28 cellular contexts compared by ENCODE assay signal in genomic region chr10:132837905-132838304, GRCh38. TPM values are rescaled to one million over a fixed set of nuclear protein-coding genes. Genes with fewer than 3 reads are reported as not detected.
DNase-seq lines count a peak whose midpoint lies in the region; ATAC-seq and TF ChIP-seq lines count a peak whose summit lies in the region.
"Had no signal": no experiment of that assay in that cellular context is flagged by ENCODE, and none has a peak within 500 bp of the region (broad histone marks: within the 10 kb centered on the region; RNA-seq: fewer than 3 reads in every experiment).

No MANE protein-coding gene starts in this region.

- H2BK5ac ChIP-seq in neuronal stem cell (ENCODE audit: low read length) = no peak overlapping the region

- peak overlapping the region; percentile 86 for H4K8ac ChIP-seq in neuronal stem cell (ENCODE audit: low read depth, low read length)

- H2AFZ ChIP-seq in neuronal stem cell (ENCODE audit: low read length) = no peak overlapping the region

- H3K27ac ChIP-seq in right atrium auricular region (no peak overlapping the region), neuronal stem cell (replicated peaks; ENCODE audit: low read length) (no peak overlapping the region), upper lobe of right lung (no peak overlapping the region), psoas muscle (no peak overlapping the region)
- H3K27ac ChIP-seq: esophagus muscularis mucosa, heart right ventricle, prostate gland, thyroid gland had no signal

- H3K4me3 ChIP-seq in right atrium auricular region = no peak overlapping the region
- peak overlapping the region in 1 of 2 donors; percentile 58 for H3K4me3 ChIP-seq in neuronal stem cell (ENCODE audit: low read length in 2 of 2)
- no peak overlapping the region for H3K4me3 ChIP-seq in upper lobe of right lung
- no peak overlapping the region for H3K4me3 ChIP-seq in psoas muscle
- H3K4me3 ChIP-seq: esophagus muscularis mucosa, heart right ventricle, prostate gland, thyroid gland had no signal

- no peak overlapping the region for H2AK5ac ChIP-seq in neuronal stem cell (ENCODE audit: low read depth, low read length)

- peak overlapping the region; percentile 50 for H3K9ac ChIP-seq in neuronal stem cell (ENCODE audit: low read depth, low read length, poor library complexity)

- peak overlapping the region; percentile 2 for H3K14ac ChIP-seq in neuronal stem cell (ENCODE audit: low read length)

- H3K9me3 ChIP-seq in right atrium auricular region (peaks cover 0 to 18% of the 10 kb centered on the region in 2 donors), neuronal stem cell (replicated peaks in 1 of 2; ENCODE audit: control insufficient read depth in 2 of 2, insufficient read depth in 1 of 2, low read depth in 1 of 2, low read length in 2 of 2) (peaks cover 6 to 8% of the 10 kb centered on the region in 2 donors), upper lobe of right lung (peaks cover 5% of the 10 kb centered on the region), psoas muscle (peaks cover 11% of the 10 kb centered on the region)
- H3K9me3 ChIP-seq: prostate gland, thyroid gland had no signal

- H3K4me1 ChIP-seq in right atrium auricular region (no peaks in the 10 kb centered on the region), neuronal stem cell (ENCODE audit: control insufficient read depth in 2 of 2, insufficient read depth in 1 of 2, low read depth in 1 of 2, low read length in 2 of 2) (peaks cover 0 to 6% of the 10 kb centered on the region in 2 donors), upper lobe of right lung (no peaks in the 10 kb centered on the region), psoas muscle (no peaks in the 10 kb centered on the region)
- H3K4me1 ChIP-seq: prostate gland had no signal

- H3K36me3 Mint-ChIP-seq in chondrocyte (ENCODE audit: low read depth) = peaks cover 3% of the 10 kb centered on the region

- no peak overlapping the region for H3K27ac Mint-ChIP-seq in chondrocyte (ENCODE audit: unreplicated experiment)
- H3K27ac Mint-ChIP-seq: activated T-helper 17 cell treated with anti-CD3 and anti-CD28 coated beads, Interleukin-2, amount 50 U/mL, for 72 hours had no signal

- no peak overlapping the region for H3K4me2 ChIP-seq in neuronal stem cell (ENCODE audit: insufficient read depth, low read length, poor library complexity, severe bottlenecking)

- intact Hi-C loops in cardiac septum (cut with DNase I) (loop anchor here (2.0 to 10.0 kb wide), 2 partner anchors 285 to 477 kb away; no protein-coding TSS in a partner anchor), upper lobe of right lung (cut with DNase I) (no loop called here), psoas muscle (cut with DNase I) (loop anchor here (2.0 to 10.0 kb wide), 3 partner anchors 279 to 477 kb away; no protein-coding TSS in a partner anchor)

- no peaks in the 10 kb centered on the region for H3K4me1 Mint-ChIP-seq in chondrocyte (ENCODE audit: low read depth)
- H3K4me1 Mint-ChIP-seq: activated T-helper 17 cell treated with anti-CD3 and anti-CD28 coated beads, Interleukin-2, amount 50 U/mL, for 72 hours had no signal

- peak overlapping the region; percentile 7 for H3K18ac ChIP-seq in neuronal stem cell (ENCODE audit: low read length)

- H3K4ac ChIP-seq in neuronal stem cell (ENCODE audit: low read length) = no peak overlapping the region

- H2BK120ac ChIP-seq in neuronal stem cell (ENCODE audit: low read depth, low read length) = peak overlapping the region; percentile 2

- H2BK15ac ChIP-seq in neuronal stem cell (ENCODE audit: low read length) = no peak overlapping the region

- DNase-seq in cardiac septum (ENCODE audit: low spot score) (peak; percentile 66), right atrium auricular region (ENCODE audit: low spot score) (no peak), chondrocyte (ENCODE audit: low spot score) (peak; percentile 90), neuronal stem cell (ENCODE audit: low spot score) (no peak), upper lobe of right lung (peak; percentile 46), psoas muscle (no peak), NCI-H1436 (lab: John Stamatoyannopoulos, UW) (no peak)
- DNase-seq: activated CD4-positive, alpha-beta T cell treated with anti-CD3 and anti-CD28 coated beads, Interleukin-2, amount 50 U/mL, for 48 hours; activated naive CD4-positive, alpha-beta T cell treated with anti-CD3 and anti-CD28 coated beads, Interleukin-2, amount 50 U/mL, for 16 hours; COR-L47; cortex of kidney; DMS79 treated with DMSO at 0.1 percent for 48 hours; foreskin melanocyte; GF-D8; heart right ventricle; NCI-H1092 treated with DMSO at 0.1 percent for 48 hours; NCI-H2029; NCI-H526 treated with DMSO at 0.1 percent for 48 hours; stimulated activated naive CD8-positive, alpha-beta T cell treated with anti-CD3 and anti-CD28 coated beads, Interleukin-15, Interleukin-2, amounts not matched to agents 100 U/mL and 50 U/mL, for 24 hours; T-helper 1 cell; thyroid gland had no signal

- no peak overlapping the region for H2BK12ac ChIP-seq in neuronal stem cell (ENCODE audit: low read length)

- H3K27me3 Mint-ChIP-seq in chondrocyte (ENCODE audit: low read depth) = peaks cover 26% of the 10 kb centered on the region

- H3K23ac ChIP-seq in neuronal stem cell (ENCODE audit: low read depth, low read length, poor library complexity) = peak overlapping the region; percentile 0

- peaks cover 11% of the 10 kb centered on the region for H3K9me3 Mint-ChIP-seq in chondrocyte (ENCODE audit: low read depth)

- no CpG with 5 or more reads among the region's 21 CpGs for WGBS in neuronal stem cell (ENCODE audit: extremely low coverage in 2 of 2, insufficient read length in 2 of 2, insufficient replicate concordance in 1 of 2), 2 donors
- 66 to 72% (median 69%) methylated on average over 21 of the region's 21 CpGs for WGBS in psoas muscle, 3 donors

- no peak overlapping the region for H3K4me3 Mint-ChIP-seq in chondrocyte (ENCODE audit: unreplicated experiment)
- H3K4me3 Mint-ChIP-seq: activated T-helper 17 cell treated with anti-CD3 and anti-CD28 coated beads, Interleukin-2, amount 50 U/mL, for 72 hours had no signal

- peaks cover 2% of the 10 kb centered on the region for H3K79me1 ChIP-seq in neuronal stem cell (ENCODE audit: low read depth, low read length)

- peaks cover 0 to 5% of the 10 kb centered on the region in 2 donors for H3K27me3 ChIP-seq in right atrium auricular region
- H3K27me3 ChIP-seq in neuronal stem cell (ENCODE audit: control insufficient read depth in 3 of 3, insufficient read depth in 3 of 3, low read depth in 1 of 3, low read length in 3 of 3) = peaks cover 0 to 13% (median 0%) of the 10 kb centered on the region in 3 experiments
- peaks cover 39% of the 10 kb centered on the region for H3K27me3 ChIP-seq in upper lobe of right lung
- H3K27me3 ChIP-seq in psoas muscle (ENCODE audit: insufficient read depth in 3 of 3, low read length in 2 of 3) = peaks cover 0 to 23% (median 9%) of the 10 kb centered on the region in 3 donors
- H3K27me3 ChIP-seq: thyroid gland had no signal

- peak; percentile 3 for ATAC-seq in upper lobe of right lung
- ATAC-seq in psoas muscle = no peak
- no peak for ATAC-seq in HG03378 (IDR thresholded peaks at IDR 0.05; ENCODE audit: unreplicated experiment)
- ATAC-seq: activated CD4-positive, CD25-positive, alpha-beta regulatory T cell treated with anti-CD3 and anti-CD28 coated beads, Interleukin-2, amount 50 U/mL, for 24 hours; activated T-helper 17 cell treated with anti-CD3 and anti-CD28 coated beads, Interleukin-2, amount 50 U/mL, for 72 hours; stimulated activated naive CD8-positive, alpha-beta T cell treated with anti-CD3 and anti-CD28 coated beads, Interleukin-15, Interleukin-2, amounts not matched to agents 100 U/mL and 50 U/mL, for 24 hours had no signal

- H4K91ac ChIP-seq in neuronal stem cell (ENCODE audit: low read depth, low read length, poor library complexity) = no peak overlapping the region

- TF ChIP-seq CTCF in right atrium auricular region (IDR thresholded peaks at IDR 0.05) (no peak), chondrocyte (IDR thresholded peaks at IDR 0.05) (no peak), upper lobe of right lung (IDR thresholded peaks at IDR 0.05) (no peak), psoas muscle (IDR thresholded peaks at IDR 0.05) (no peak)

- no peaks in the 10 kb centered on the region for H3K36me3 ChIP-seq in right atrium auricular region
- no peaks in the 10 kb centered on the region for H3K36me3 ChIP-seq in neuronal stem cell (replicated peaks in 1 of 2; ENCODE audit: control insufficient read depth in 2 of 2, insufficient read depth in 2 of 2, low read length in 2 of 2)
- H3K36me3 ChIP-seq in upper lobe of right lung = no peaks in the 10 kb centered on the region
- peaks cover 0 to 11% of the 10 kb centered on the region in 2 donors for H3K36me3 ChIP-seq in psoas muscle (ENCODE audit: insufficient read depth in 1 of 2, low read depth in 1 of 2)
- H3K36me3 ChIP-seq: esophagus muscularis mucosa, heart right ventricle, prostate gland, thyroid gland had no signal

RNA-seq across cellular contexts. Expression of gene NKX6-2, which starts 52.0 kb away (rescaled TPM):
- total RNA-seq in cardiac septum = not detected
- total RNA-seq in right atrium auricular region = not detected
- total RNA-seq in chondrocyte = not detected in 3 replicates
- polyA plus RNA-seq in neuronal stem cell (2013, experiment 1 of 2) = 0.08 TPM
- 0.06 TPM for polyA plus RNA-seq in neuronal stem cell (2013, experiment 2 of 2)
- total RNA-seq in upper lobe of right lung = not detected
- total RNA-seq in psoas muscle = not detected
- polyA plus RNA-seq in psoas muscle = not detected
- total RNA-seq: A172; activated T-helper 17 cell treated with anti-CD3 and anti-CD28 coated beads, Interleukin-2, amount 50 U/mL, for 72 hours; esophagus muscularis mucosa; heart right ventricle; skeletal muscle tissue; thyroid gland had no signal

Comparison
In these comparisons a context has a peak if more than half of its experiments do, and no peak if none do; other contexts are left out.
1. DNase-seq: peak in cardiac septum (single experiment), chondrocyte (single experiment) and upper lobe of right lung (single experiment); none in right atrium auricular region (single experiment), neuronal stem cell (single experiment), psoas muscle (0 of 2) and NCI-H1436 (single experiment).